In the genomic region with DNA sequence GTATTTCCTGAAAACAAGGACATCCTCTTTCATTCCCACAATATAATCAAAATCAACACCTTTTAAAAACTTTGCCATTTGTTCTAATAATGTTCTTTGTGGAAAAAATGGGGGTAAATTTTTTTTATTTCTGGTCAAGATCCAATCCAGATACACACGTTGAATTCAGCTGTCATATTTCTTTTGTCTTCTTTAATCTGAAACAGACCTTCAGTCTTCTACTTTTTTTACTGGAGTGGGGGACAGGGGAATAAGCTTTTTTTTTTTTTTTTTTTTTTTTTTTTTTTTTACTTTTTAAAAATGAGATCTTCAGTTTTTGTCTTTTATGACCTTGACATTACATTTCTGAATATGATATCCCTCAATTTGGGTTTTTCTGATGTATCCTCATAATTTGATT, we compare ENCODE assay signal across 25 cellular contexts.
A peak's percentile ranks its signal among the peaks of the same experiment; 100 is the strongest.
DNase-seq lines count a peak whose midpoint lies in the region; FAIRE-seq and TF ChIP-seq lines count a peak whose summit lies in the region.
"Had no signal": no experiment of that assay in that cellular context is flagged by ENCODE, and none has a peak within 500 bp of the region (broad histone marks: within the 10 kb centered on the region; RNA-seq: fewer than 3 reads in every experiment).

No MANE protein-coding gene starts in this region.

- TF ChIP-seq POLR2A in breast epithelium (IDR thresholded peaks at IDR 0.05) (no peak), uterus (IDR thresholded peaks at IDR 0.05) (no peak)

- H3K27me3 ChIP-seq in breast epithelium (no peaks in the 10 kb centered on the region), uterus (no peaks in the 10 kb centered on the region)
- H3K27me3 ChIP-seq: BE2C, left lung had no signal

- H3K4me3 Mint-ChIP-seq in MCF 10A (ENCODE audit: unreplicated experiment) (no peak overlapping the region), chondrocyte (ENCODE audit: unreplicated experiment) (no peak overlapping the region), osteocyte (ENCODE audit: unreplicated experiment) (no peak overlapping the region), mesothelial cell of epicardium (no peak overlapping the region)
- H3K4me3 Mint-ChIP-seq: activated CD8-positive, alpha-beta memory T cell treated with anti-CD3 and anti-CD28 coated beads, Interleukin-2, amount 10 ng/mL, durations not matched to agents 7 days and 5 days; activated naive CD4-positive, alpha-beta T cell treated with anti-CD3 and anti-CD28 coated beads, Interleukin-2, amount 50 U/mL, for 24 hours; activated T-helper 1 cell treated with anti-CD3 and anti-CD28 coated beads, Interleukin-12 subunit alpha, Interleukin-12 subunit beta, Interleukin-2, Interleukin-4 antibody, amounts not matched to agents 30 ng/mL and 10 ng/mL and 1 ng/mL, durations not matched to agents 14 hours and 24 hours and 36 hours; nephron progenitor cell; stimulated activated memory B cell treated with anti-CD40 and anti-IgM and Interleukin-4, amounts not matched to agents 10 μg/mL and 1 μg/mL and 100 μg/mL, for 72 hours; T-cell had no signal

- TF ChIP-seq CTCF in MCF 10A (IDR thresholded peaks at IDR 0.05; ENCODE audit: unreplicated experiment) (no peak), breast epithelium (IDR thresholded peaks at IDR 0.05) (no peak), chondrocyte (IDR thresholded peaks at IDR 0.05) (no peak), osteocyte (IDR thresholded peaks at IDR 0.05) (no peak), uterus (IDR thresholded peaks at IDR 0.05) (no peak), mesothelial cell of epicardium (IDR thresholded peaks at IDR 0.05; ENCODE audit: unreplicated experiment) (no peak)

- H3K27ac ChIP-seq in breast epithelium (no peak overlapping the region), uterus (peak overlapping the region; percentile 89 to 91)
- H3K27ac ChIP-seq: KMS-11 had no signal

- no peak overlapping the region for H3K4me3 ChIP-seq in breast epithelium
- no peak overlapping the region for H3K4me3 ChIP-seq in uterus
- H3K4me3 ChIP-seq: GM12878, left lung, skin epidermis had no signal

- H3K9me3 Mint-ChIP-seq in MCF 10A (ENCODE audit: unreplicated experiment) (no peaks in the 10 kb centered on the region), chondrocyte (ENCODE audit: low read depth) (no peaks in the 10 kb centered on the region), osteocyte (ENCODE audit: unreplicated experiment) (no peaks in the 10 kb centered on the region), mesothelial cell of epicardium (no peaks in the 10 kb centered on the region)
- H3K9me3 Mint-ChIP-seq: activated naive CD4-positive, alpha-beta T cell treated with anti-CD3 and anti-CD28 coated beads, Interleukin-2, amount 50 U/mL, for 24 hours; activated T-helper 1 cell treated with anti-CD3 and anti-CD28 coated beads, Interleukin-12 subunit alpha, Interleukin-12 subunit beta, Interleukin-2, Interleukin-4 antibody, amounts not matched to agents 30 ng/mL and 10 ng/mL and 1 ng/mL, durations not matched to agents 14 hours and 24 hours and 36 hours; nephron progenitor cell; stimulated activated memory B cell treated with anti-CD40 and anti-IgM and Interleukin-4, amounts not matched to agents 10 μg/mL and 1 μg/mL and 100 μg/mL, for 72 hours; T-cell had no signal

- H3K36me3 Mint-ChIP-seq in MCF 10A (ENCODE audit: insufficient read depth, unreplicated experiment) (peaks cover 23% of the 10 kb centered on the region), chondrocyte (ENCODE audit: low read depth) (no peaks in the 10 kb centered on the region), osteocyte (ENCODE audit: unreplicated experiment) (peaks cover 2% of the 10 kb centered on the region), mesothelial cell of epicardium (peaks cover 2% of the 10 kb centered on the region)
- H3K36me3 Mint-ChIP-seq: activated naive CD4-positive, alpha-beta T cell treated with anti-CD3 and anti-CD28 coated beads, Interleukin-2, amount 50 U/mL, for 24 hours had no signal

- H3K9me3 ChIP-seq in breast epithelium = no peaks in the 10 kb centered on the region
- no peaks in the 10 kb centered on the region for H3K9me3 ChIP-seq in uterus
- H3K9me3 ChIP-seq: BE2C, left lung had no signal

- H3K4me1 ChIP-seq in breast epithelium (no peaks in the 10 kb centered on the region), uterus (no peaks in the 10 kb centered on the region)

- no peak for DNase-seq in MCF 10A (ENCODE audit: unreplicated experiment)
- no peak for DNase-seq in breast epithelium (ENCODE audit: low spot score in 2 of 2)
- no peak for DNase-seq in chondrocyte (ENCODE audit: low spot score)
- no peak for DNase-seq in osteocyte (ENCODE audit: extremely low spot score, unreplicated experiment)
- no peak for DNase-seq in uterus
- DNase-seq in mesothelial cell of epicardium (ENCODE audit: low spot score in 2 of 2, unreplicated experiment in 2 of 2) = no peak
- no peak for DNase-seq in NOMO-1 treated with DMSO at 0.1 percent for 48 hours (lab: John Stamatoyannopoulos, UW; ENCODE audit: unreplicated experiment)
- no peak for DNase-seq in GM19239 (ENCODE audit: insufficient read length, low spot score)
- DNase-seq: activated CD4-positive, alpha-beta T cell treated with anti-CD3 and anti-CD28 coated beads for 48 hours; activated CD8-positive, alpha-beta memory T cell treated with anti-CD3 and anti-CD28 coated beads, Interleukin-2, amount 10 ng/mL, durations not matched to agents 7 days and 5 days; BE2C; DMS79; effector memory CD4-positive, alpha-beta T cell; left lung; nephron progenitor cell; posterior cingulate gyrus; SHP77 treated with DMSO at 0.1 percent for 48 hours; T-cell had no signal

- H3K36me3 ChIP-seq in breast epithelium (no peaks in the 10 kb centered on the region), uterus (no peaks in the 10 kb centered on the region)
- H3K36me3 ChIP-seq: left lung had no signal

- no TSS peak for BruUV-seq in MCF 10A (replicated peaks; lab: Mats Ljungman, UMichigan)

- CTCF ChIA-PET in MCF 10A (lab: Yijun Ruan, JAX) = interaction anchor here (0.6 to 4.1 kb wide), 17 partner anchors 10 to 421 kb away, joined by 3 to 27 read pairs (median 5); a partner anchor contains a TSS

- H3K4me1 Mint-ChIP-seq in MCF 10A (ENCODE audit: insufficient read depth, unreplicated experiment) (peaks cover 13% of the 10 kb centered on the region), chondrocyte (ENCODE audit: low read depth) (peaks cover 25% of the 10 kb centered on the region), osteocyte (ENCODE audit: unreplicated experiment) (peaks cover 21% of the 10 kb centered on the region), mesothelial cell of epicardium (peaks cover 13% of the 10 kb centered on the region)

- H3K27me3 Mint-ChIP-seq in MCF 10A (ENCODE audit: insufficient read depth, unreplicated experiment) = no peaks in the 10 kb centered on the region
- no peaks in the 10 kb centered on the region for H3K27me3 Mint-ChIP-seq in chondrocyte (ENCODE audit: low read depth)
- H3K27me3 Mint-ChIP-seq in osteocyte (ENCODE audit: unreplicated experiment) = no peaks in the 10 kb centered on the region
- H3K27me3 Mint-ChIP-seq in mesothelial cell of epicardium (ENCODE audit: low read depth) = no peaks in the 10 kb centered on the region
- H3K27me3 Mint-ChIP-seq: activated CD8-positive, alpha-beta memory T cell treated with anti-CD3 and anti-CD28 coated beads, Interleukin-2, amount 10 ng/mL, durations not matched to agents 7 days and 5 days; activated naive CD4-positive, alpha-beta T cell treated with anti-CD3 and anti-CD28 coated beads, Interleukin-2, amount 50 U/mL, for 24 hours; stimulated activated memory B cell treated with anti-CD40 and anti-IgM and Interleukin-4, amounts not matched to agents 10 μg/mL and 1 μg/mL and 100 μg/mL, for 72 hours; T-cell had no signal

- POLR2A ChIA-PET in MCF 10A (lab: Yijun Ruan, JAX) = interaction anchor here (0.8 to 12.0 kb wide), 18 partner anchors 9 to 222 kb away, joined by 3 to 326 read pairs (median 14); a partner anchor contains a TSS

- intact Hi-C loops in MCF 10A (cut with micrococcal nuclease) (no loop called here), breast epithelium (cut with DNase I; ENCODE audit: low total_unique reads) (no loop called here), uterus (cut with DNase I; ENCODE audit: low total_unique reads) (no loop called here)

- H3K27ac Mint-ChIP-seq in MCF 10A (ENCODE audit: low read depth, unreplicated experiment) (peak overlapping the region; percentile 100), chondrocyte (ENCODE audit: unreplicated experiment) (peak overlapping the region; percentile 94), osteocyte (ENCODE audit: unreplicated experiment) (peak overlapping the region; percentile 93), mesothelial cell of epicardium (no peak overlapping the region)
- H3K27ac Mint-ChIP-seq: activated CD8-positive, alpha-beta memory T cell treated with anti-CD3 and anti-CD28 coated beads, Interleukin-2, amount 10 ng/mL, durations not matched to agents 7 days and 5 days; activated naive CD4-positive, alpha-beta T cell treated with anti-CD3 and anti-CD28 coated beads, Interleukin-2, amount 50 U/mL, for 24 hours; activated T-helper 1 cell treated with anti-CD3 and anti-CD28 coated beads, Interleukin-12 subunit alpha, Interleukin-12 subunit beta, Interleukin-2, Interleukin-4 antibody, amounts not matched to agents 30 ng/mL and 10 ng/mL and 1 ng/mL, durations not matched to agents 14 hours and 24 hours and 36 hours; nephron progenitor cell; stimulated activated memory B cell treated with anti-CD40 and anti-IgM and Interleukin-4, amounts not matched to agents 10 μg/mL and 1 μg/mL and 100 μg/mL, for 72 hours; T-cell had no signal

- no peak for FAIRE-seq in GM19239 (lab: Jason Lieb, UNC)
- FAIRE-seq: A204.1, GM12878 had no signal

Comparison
In these comparisons a context has a peak if more than half of its experiments do, and no peak if none do; other contexts are left out.
1. H3K27ac ChIP-seq: peak in uterus (2 of 2); none in breast epithelium (0 of 2).